In genomic region chr2:87217741-87218410, GRCh38 we compare ENCODE assay signal across 7 cellular contexts.
DNase-seq lines count a peak whose midpoint lies in the region; ATAC-seq and TF ChIP-seq lines count a peak whose summit lies in the region.
"Not testable (repeated sequence)": the region's sequence is repeated elsewhere in the genome, so short reads cannot be mapped to it uniquely, and the experiment has no call there.

No MANE protein-coding gene starts in this region.

- H3K9me3 Mint-ChIP-seq in activated CD8-positive, alpha-beta T cell treated with anti-CD3 and anti-CD28 coated beads, Interleukin-2, amount 10 ng/mL, durations not matched to agents 7 days and 5 days (ENCODE audit: insufficient read depth); activated naive CD8-positive, alpha-beta T cell treated with anti-CD3 and anti-CD28 coated beads, Interleukin-2, amount 50 U/mL, for 24 hours; glutamatergic neuron (ENCODE audit: unreplicated experiment); neural crest cell: not testable (repeated sequence)

- CTCF ChIA-PET in PC-9 (lab: Charles Lee); activated CD8-positive, alpha-beta T cell treated with anti-CD3 and anti-CD28 coated beads, Interleukin-2, amount 10 ng/mL, durations not matched to agents 7 days and 5 days (lab: Charles Lee): not testable (repeated sequence)

- not testable (repeated sequence) for H3K4me3 ChIP-seq in PC-9

- H3K27me3 Mint-ChIP-seq in activated CD8-positive, alpha-beta T cell treated with anti-CD3 and anti-CD28 coated beads, Interleukin-2, amount 10 ng/mL, durations not matched to agents 7 days and 5 days (ENCODE audit: low read depth); glutamatergic neuron (ENCODE audit: unreplicated experiment): not testable (repeated sequence)
- H3K27me3 Mint-ChIP-seq in activated naive CD8-positive, alpha-beta T cell treated with anti-CD3 and anti-CD28 coated beads, Interleukin-2, amount 50 U/mL, for 24 hours, result peaks cover 15% of the 10 kb centered on the region
- H3K27me3 Mint-ChIP-seq in neural crest cell (ENCODE audit: low read depth), result peaks cover 11% of the 10 kb centered on the region

- H3K36me3 Mint-ChIP-seq in activated CD8-positive, alpha-beta T cell treated with anti-CD3 and anti-CD28 coated beads, Interleukin-2, amount 10 ng/mL, durations not matched to agents 7 days and 5 days (ENCODE audit: low read depth); activated naive CD8-positive, alpha-beta T cell treated with anti-CD3 and anti-CD28 coated beads, Interleukin-2, amount 50 U/mL, for 24 hours (ENCODE audit: low read depth); glutamatergic neuron (ENCODE audit: unreplicated experiment); neural crest cell (ENCODE audit: low read depth): not testable (repeated sequence)

- POLR2A ChIA-PET in PC-9 (lab: Charles Lee; ENCODE audit: unreplicated experiment); activated CD8-positive, alpha-beta T cell treated with anti-CD3 and anti-CD28 coated beads, Interleukin-2, amount 10 ng/mL, durations not matched to agents 7 days and 5 days (lab: Charles Lee): not testable (repeated sequence)

- H3K27ac ChIP-seq in PC-9, result not testable (repeated sequence)

- DNase-seq in PC-9 (peak in 1 of 2 experiments; percentile 33), glutamatergic neuron (peak; percentile 49), neural crest cell (ENCODE audit: low read depth, low spot score) (peak; percentile 2)
- peak; percentile 85 for DNase-seq in activated CD8-positive, alpha-beta T cell treated with anti-CD3 and anti-CD28 coated beads, Interleukin-2, amount 10 ng/mL, durations not matched to agents 7 days and 5 days
- DNase-seq in activated naive CD8-positive, alpha-beta T cell treated with anti-CD3 and anti-CD28 coated beads, Interleukin-2, amount 50 U/mL, for 24 hours, result peak; percentile 83
- peak; percentile 28 for DNase-seq in stimulated activated CD8-positive, alpha-beta memory T cell treated with anti-CD3 and anti-CD28 coated beads, Interleukin-12 subunit alpha, Interleukin-12 subunit beta, amount 100 ng/mL, for 24 hours (ENCODE audit: extremely low read depth)

- not testable (repeated sequence) for H3K9me2 ChIP-seq in PC-9 (ENCODE audit: insufficient read depth)

- not testable (repeated sequence) for H2AFZ ChIP-seq in PC-9

- H3K4me2 ChIP-seq in PC-9, result not testable (repeated sequence)

- H3F3A ChIP-seq in PC-9 (ENCODE audit: insufficient read depth, low read depth), result not testable (repeated sequence)

- not testable (repeated sequence) for H3K4me3 Mint-ChIP-seq in activated CD8-positive, alpha-beta T cell treated with anti-CD3 and anti-CD28 coated beads, Interleukin-2, amount 10 ng/mL, durations not matched to agents 7 days and 5 days; activated naive CD8-positive, alpha-beta T cell treated with anti-CD3 and anti-CD28 coated beads, Interleukin-2, amount 50 U/mL, for 24 hours; glutamatergic neuron (ENCODE audit: unreplicated experiment); neural crest cell

- H3K4me1 ChIP-seq in PC-9 (replicated peaks; ENCODE audit: insufficient read depth), result not testable (repeated sequence)

- H3K27ac Mint-ChIP-seq in activated CD8-positive, alpha-beta T cell treated with anti-CD3 and anti-CD28 coated beads, Interleukin-2, amount 10 ng/mL, durations not matched to agents 7 days and 5 days; glutamatergic neuron (ENCODE audit: unreplicated experiment); neural crest cell (ENCODE audit: unreplicated experiment): not testable (repeated sequence)
- peak overlapping the region; percentile 64 for H3K27ac Mint-ChIP-seq in activated naive CD8-positive, alpha-beta T cell treated with anti-CD3 and anti-CD28 coated beads, Interleukin-2, amount 50 U/mL, for 24 hours

- H3K9me3 ChIP-seq in PC-9 (ENCODE audit: insufficient read depth, low read depth), result not testable (repeated sequence)

- peak; percentile 56 for ATAC-seq in GM18517 (IDR thresholded peaks at IDR 0.05; ENCODE audit: unreplicated experiment)
- ATAC-seq in activated CD8-positive, alpha-beta T cell treated with anti-CD3 and anti-CD28 coated beads, Interleukin-2, amount 10 ng/mL, durations not matched to agents 7 days and 5 days, result peak; percentile 95
- ATAC-seq in activated naive CD8-positive, alpha-beta T cell treated with anti-CD3 and anti-CD28 coated beads, Interleukin-2, amount 50 U/mL, for 24 hours, result peak; percentile 94

- intact Hi-C loops in PC-9 (cut with micrococcal nuclease; ENCODE audit: unreplicated experiment), result not testable (repeated sequence)

- not testable (repeated sequence) for H3K79me2 ChIP-seq in PC-9 (ENCODE audit: low read depth)

- H4K20me1 ChIP-seq in PC-9 (ENCODE audit: insufficient read depth), result not testable (repeated sequence)

- BruUV-seq in PC-9 (replicated peaks; lab: Mats Ljungman, UMichigan), result not testable (repeated sequence)

- not testable (repeated sequence) for H3K27me3 ChIP-seq in PC-9 (ENCODE audit: insufficient read depth, low read depth)

- TF ChIP-seq CTCF in PC-9 (conservative IDR thresholded peaks at IDR 0.05), result peak; percentile 55
- TF ChIP-seq CTCF in glutamatergic neuron (IDR thresholded peaks at IDR 0.05; ENCODE audit: partially characterized antibody, unreplicated experiment), result peak; percentile 49
- not testable (repeated sequence) for TF ChIP-seq CTCF in neural crest cell (conservative IDR thresholded peaks at IDR 0.05)

- not testable (repeated sequence) for H3K4me1 Mint-ChIP-seq in activated CD8-positive, alpha-beta T cell treated with anti-CD3 and anti-CD28 coated beads, Interleukin-2, amount 10 ng/mL, durations not matched to agents 7 days and 5 days (ENCODE audit: low read depth); activated naive CD8-positive, alpha-beta T cell treated with anti-CD3 and anti-CD28 coated beads, Interleukin-2, amount 50 U/mL, for 24 hours; glutamatergic neuron (ENCODE audit: low read depth, unreplicated experiment); neural crest cell

- H3K36me3 ChIP-seq in PC-9 (ENCODE audit: low read depth), result not testable (repeated sequence)
